ENCODE assay signal across 2 cellular contexts in the genomic region with DNA sequence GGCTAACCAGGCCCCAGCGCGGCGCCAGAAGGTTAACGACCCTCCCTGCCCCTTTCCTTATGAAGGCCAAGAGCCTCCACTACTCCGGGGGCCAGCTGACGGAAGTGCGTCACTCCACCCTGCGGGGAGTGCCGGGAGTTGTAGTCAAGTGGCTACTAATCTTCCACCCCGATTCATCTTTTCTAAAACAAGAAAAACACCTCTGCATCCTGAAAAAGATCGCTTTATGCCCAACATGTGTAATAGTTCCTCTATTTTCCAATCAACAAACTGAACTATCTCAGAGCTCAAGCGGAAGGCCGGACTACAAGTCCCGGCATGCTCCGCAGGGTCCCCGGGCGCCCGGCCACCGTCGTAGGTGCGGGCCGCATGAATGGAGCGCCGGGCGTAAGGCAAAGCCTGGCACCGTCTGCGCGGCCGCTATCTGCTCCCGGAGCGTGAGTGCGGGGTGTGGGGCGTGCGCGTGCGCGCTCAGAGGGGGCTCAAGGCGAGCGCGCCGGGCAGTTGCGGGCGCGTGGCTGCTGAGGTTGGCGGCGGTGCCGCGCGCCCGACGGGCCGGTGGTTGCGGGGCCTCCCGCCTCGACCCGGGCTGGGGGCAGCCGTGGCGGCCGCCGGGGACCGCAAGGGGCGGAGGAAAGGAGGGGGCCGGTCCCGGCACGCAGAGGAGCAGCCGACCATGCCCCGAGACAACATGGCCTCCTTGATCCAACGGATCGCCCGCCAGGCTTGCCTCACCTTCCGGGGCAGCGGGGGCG.
A peak's percentile ranks its signal among the peaks of the same experiment; 100 is the strongest.
TF ChIP-seq lines count a peak whose summit lies in the region.

A gene (plus strand): TSS at position 337 of the 755 bp plus-strand sequence. CDS start 340 bp downstream, at position 677.

TF ChIP-seq in HCT116, 20 proteins besides CTCF, POLR2A, EP300 and RAD21 (continued from another document):
- TF ChIP-seq, protein P1, sequence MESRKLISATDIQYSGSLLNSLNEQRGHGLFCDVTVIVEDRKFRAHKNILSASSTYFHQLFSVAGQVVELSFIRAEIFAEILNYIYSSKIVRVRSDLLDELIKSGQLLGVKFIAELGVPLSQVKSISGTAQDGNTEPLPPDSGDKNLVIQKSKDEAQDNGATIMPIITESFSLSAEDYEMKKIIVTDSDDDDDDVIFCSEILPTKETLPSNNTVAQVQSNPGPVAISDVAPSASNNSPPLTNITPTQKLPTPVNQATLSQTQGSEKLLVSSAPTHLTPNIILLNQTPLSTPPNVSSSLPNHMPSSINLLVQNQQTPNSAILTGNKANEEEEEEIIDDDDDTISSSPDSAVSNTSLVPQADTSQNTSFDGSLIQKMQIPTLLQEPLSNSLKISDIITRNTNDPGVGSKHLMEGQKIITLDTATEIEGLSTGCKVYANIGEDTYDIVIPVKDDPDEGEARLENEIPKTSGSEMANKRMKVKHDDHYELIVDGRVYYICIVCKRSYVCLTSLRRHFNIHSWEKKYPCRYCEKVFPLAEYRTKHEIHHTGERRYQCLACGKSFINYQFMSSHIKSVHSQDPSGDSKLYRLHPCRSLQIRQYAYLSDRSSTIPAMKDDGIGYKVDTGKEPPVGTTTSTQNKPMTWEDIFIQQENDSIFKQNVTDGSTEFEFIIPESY (IDR thresholded peaks at IDR 0.05; ENCODE audit: extremely low read depth, insufficient replicate concordance, low read length), result no peak

TF ChIP-seq in SK-N-SH treated with all-trans-retinoic acid at 6 μM for 48 hours, 23 proteins besides CTCF, POLR2A, EP300 and RAD21 (continued from another document):
- TF ChIP-seq, protein P2, sequence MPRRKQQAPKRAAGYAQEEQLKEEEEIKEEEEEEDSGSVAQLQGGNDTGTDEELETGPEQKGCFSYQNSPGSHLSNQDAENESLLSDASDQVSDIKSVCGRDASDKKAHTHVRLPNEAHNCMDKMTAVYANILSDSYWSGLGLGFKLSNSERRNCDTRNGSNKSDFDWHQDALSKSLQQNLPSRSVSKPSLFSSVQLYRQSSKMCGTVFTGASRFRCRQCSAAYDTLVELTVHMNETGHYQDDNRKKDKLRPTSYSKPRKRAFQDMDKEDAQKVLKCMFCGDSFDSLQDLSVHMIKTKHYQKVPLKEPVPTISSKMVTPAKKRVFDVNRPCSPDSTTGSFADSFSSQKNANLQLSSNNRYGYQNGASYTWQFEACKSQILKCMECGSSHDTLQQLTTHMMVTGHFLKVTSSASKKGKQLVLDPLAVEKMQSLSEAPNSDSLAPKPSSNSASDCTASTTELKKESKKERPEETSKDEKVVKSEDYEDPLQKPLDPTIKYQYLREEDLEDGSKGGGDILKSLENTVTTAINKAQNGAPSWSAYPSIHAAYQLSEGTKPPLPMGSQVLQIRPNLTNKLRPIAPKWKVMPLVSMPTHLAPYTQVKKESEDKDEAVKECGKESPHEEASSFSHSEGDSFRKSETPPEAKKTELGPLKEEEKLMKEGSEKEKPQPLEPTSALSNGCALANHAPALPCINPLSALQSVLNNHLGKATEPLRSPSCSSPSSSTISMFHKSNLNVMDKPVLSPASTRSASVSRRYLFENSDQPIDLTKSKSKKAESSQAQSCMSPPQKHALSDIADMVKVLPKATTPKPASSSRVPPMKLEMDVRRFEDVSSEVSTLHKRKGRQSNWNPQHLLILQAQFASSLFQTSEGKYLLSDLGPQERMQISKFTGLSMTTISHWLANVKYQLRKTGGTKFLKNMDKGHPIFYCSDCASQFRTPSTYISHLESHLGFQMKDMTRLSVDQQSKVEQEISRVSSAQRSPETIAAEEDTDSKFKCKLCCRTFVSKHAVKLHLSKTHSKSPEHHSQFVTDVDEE (CRISPR knock-in tag; IDR thresholded peaks at IDR 0.05), result peak; percentile 39; the same call in 1 of the 2 replicates
- TF ChIP-seq CSDC2 (CRISPR knock-in tag; IDR thresholded peaks at IDR 0.05), result 0 out of 2 replicates have a peak, but pooled peaks have one; percentile 80
- no peak for TF ChIP-seq PPARA (CRISPR knock-in tag; IDR thresholded peaks at IDR 0.05; ENCODE audit: borderline replicate concordance)
- peak; percentile 11; the same call in 1 of the 2 replicates for TF ChIP-seq ZFP30 (CRISPR knock-in tag; IDR thresholded peaks at IDR 0.05)
- no peak for TF ChIP-seq ZFP3 (CRISPR knock-in tag; IDR thresholded peaks at IDR 0.05)
